In genomic region chr18:11906926-11907874, GRCh38 we compare ENCODE assay signal across 8 cellular contexts. TPM values are rescaled to one million over a fixed set of nuclear protein-coding genes. Genes with fewer than 3 reads are reported as not detected.
A peak's percentile ranks its signal among the peaks of the same experiment; 100 is the strongest.
DNase-seq lines count a peak whose midpoint lies in the region; ATAC-seq and TF ChIP-seq lines count a peak whose summit lies in the region.

No MANE protein-coding gene starts in this region.

- peak overlapping the region; percentile 98 for H2AFZ ChIP-seq in Loucy (ENCODE audit: low read length)

- no peaks in the 10 kb centered on the region for H4K20me1 ChIP-seq in Loucy (ENCODE audit: insufficient read depth, low read length, poor library complexity, severe bottlenecking)

- H3K36me3 ChIP-seq in BE2C (no peaks in the 10 kb centered on the region), Loucy (ENCODE audit: insufficient read depth, low read length) (no peaks in the 10 kb centered on the region)

- H3K4me1 ChIP-seq in BE2C, result no peaks in the 10 kb centered on the region
- H3K4me1 ChIP-seq in Loucy (ENCODE audit: insufficient read depth, low read length, poor library complexity, severe bottlenecking), result peaks cover 39% of the 10 kb centered on the region

- DNase-seq in BE2C, result no peak
- DNase-seq in globus pallidus (ENCODE audit: low spot score), result no peak

- peaks cover 22% of the 10 kb centered on the region for H3K4me1 Mint-ChIP-seq in dendritic cell treated with granulocyte-macrophage colony-stimulating factor and Interleukin-4, amounts not matched to agents 40 ng/mL and 50 ng/mL, for 4 days (ENCODE audit: low read depth)
- H3K4me1 Mint-ChIP-seq in nephron, result peaks cover 7% of the 10 kb centered on the region

- no peaks in the 10 kb centered on the region for H3F3A ChIP-seq in Loucy (ENCODE audit: low read depth)

- H3K9me2 ChIP-seq in Loucy (replicated peaks; ENCODE audit: low read depth, low read length), result no peaks in the 10 kb centered on the region

- H3K4me3 Mint-ChIP-seq in dendritic cell treated with granulocyte-macrophage colony-stimulating factor and Interleukin-4, amounts not matched to agents 40 ng/mL and 50 ng/mL, for 4 days, result peak overlapping the region; percentile 89
- H3K4me3 Mint-ChIP-seq in nephron, result peak overlapping the region; percentile 91 to 96 (median 91)

- no peaks in the 10 kb centered on the region for H3K27me3 Mint-ChIP-seq in dendritic cell treated with granulocyte-macrophage colony-stimulating factor and Interleukin-4, amounts not matched to agents 40 ng/mL and 50 ng/mL, for 4 days
- H3K27me3 Mint-ChIP-seq in nephron (ENCODE audit: low read depth), result no peaks in the 10 kb centered on the region

- no peaks in the 10 kb centered on the region for H3K9me3 Mint-ChIP-seq in dendritic cell treated with granulocyte-macrophage colony-stimulating factor and Interleukin-4, amounts not matched to agents 40 ng/mL and 50 ng/mL, for 4 days
- H3K9me3 Mint-ChIP-seq in nephron, result no peaks in the 10 kb centered on the region

- peak overlapping the region; percentile 67 for H3K4me3 ChIP-seq in BE2C (ENCODE audit: low read depth, low read length)
- H3K4me3 ChIP-seq in Loucy (ENCODE audit: low read length, poor library complexity, severe bottlenecking), result peak overlapping the region; percentile 99

- TF ChIP-seq CTCF in BE2C (IDR thresholded peaks at IDR 0.05; ENCODE audit: low read depth, low read length), result no peak
- TF ChIP-seq CTCF in Loucy (conservative IDR thresholded peaks at IDR 0.05; ENCODE audit: low read length), result no peak
- TF ChIP-seq CTCF in nephron (IDR thresholded peaks at IDR 0.05; ENCODE audit: unreplicated experiment in 3 of 3), result no peak

- intact Hi-C loops in dendritic cell treated with granulocyte-macrophage colony-stimulating factor and Interleukin-4, amounts not matched to agents 40 ng/mL and 50 ng/mL, for 4 days (cut with micrococcal nuclease), result no loop called here

- peak overlapping the region; percentile 94 for H3K9ac ChIP-seq in Loucy (ENCODE audit: low read depth, low read length, poor library complexity, severe bottlenecking)

- H3K27me3 ChIP-seq in BE2C (no peaks in the 10 kb centered on the region), Loucy (ENCODE audit: insufficient read depth, low read length, poor library complexity, severe bottlenecking) (no peaks in the 10 kb centered on the region)

- peak overlapping the region; percentile 97 for H3K27ac Mint-ChIP-seq in dendritic cell treated with granulocyte-macrophage colony-stimulating factor and Interleukin-4, amounts not matched to agents 40 ng/mL and 50 ng/mL, for 4 days
- peak overlapping the region; percentile 95 to 97 (median 97) for H3K27ac Mint-ChIP-seq in nephron

- H3K4me2 ChIP-seq in Loucy (ENCODE audit: low read depth, low read length, poor library complexity, severe bottlenecking), result peak overlapping the region; percentile 95

- no peak for ATAC-seq in HG02885 (IDR thresholded peaks at IDR 0.05; ENCODE audit: poor library complexity, unreplicated experiment)
- ATAC-seq in GM19035 (IDR thresholded peaks at IDR 0.05; ENCODE audit: unreplicated experiment), result no peak
- no peak for ATAC-seq in activated CD4-positive, CD25-positive, alpha-beta regulatory T cell treated with anti-CD3 and anti-CD28 coated beads, Interleukin-2, amount 50 U/mL, for 24 hours

- H3K79me2 ChIP-seq in Loucy (ENCODE audit: insufficient read depth, low read length), result peaks cover 14% of the 10 kb centered on the region

- peaks cover 50% of the 10 kb centered on the region for H3K36me3 Mint-ChIP-seq in dendritic cell treated with granulocyte-macrophage colony-stimulating factor and Interleukin-4, amounts not matched to agents 40 ng/mL and 50 ng/mL, for 4 days (ENCODE audit: low read depth)
- peaks cover 3% of the 10 kb centered on the region for H3K36me3 Mint-ChIP-seq in nephron (ENCODE audit: low read depth)

- H3K9me3 ChIP-seq in BE2C (no peaks in the 10 kb centered on the region), Loucy (ENCODE audit: insufficient read depth, low read depth, low read length) (no peaks in the 10 kb centered on the region)

RNA-seq across cellular contexts. Expression of gene MPPE1, which starts 0.9 kb away (rescaled TPM):
- 13.2 TPM for polyA plus RNA-seq in BE2C (2012; ENCODE audit: insufficient read depth, insufficient read length, low read depth)

RNA-seq across cellular contexts. Expression of gene CHMP1B, which starts 56.0 kb away (rescaled TPM):
- polyA plus RNA-seq in BE2C (2012; ENCODE audit: insufficient read depth, insufficient read length, low read depth), result 13.9 TPM
